ENCODE assay signal across 8 cellular contexts in the genomic region with DNA sequence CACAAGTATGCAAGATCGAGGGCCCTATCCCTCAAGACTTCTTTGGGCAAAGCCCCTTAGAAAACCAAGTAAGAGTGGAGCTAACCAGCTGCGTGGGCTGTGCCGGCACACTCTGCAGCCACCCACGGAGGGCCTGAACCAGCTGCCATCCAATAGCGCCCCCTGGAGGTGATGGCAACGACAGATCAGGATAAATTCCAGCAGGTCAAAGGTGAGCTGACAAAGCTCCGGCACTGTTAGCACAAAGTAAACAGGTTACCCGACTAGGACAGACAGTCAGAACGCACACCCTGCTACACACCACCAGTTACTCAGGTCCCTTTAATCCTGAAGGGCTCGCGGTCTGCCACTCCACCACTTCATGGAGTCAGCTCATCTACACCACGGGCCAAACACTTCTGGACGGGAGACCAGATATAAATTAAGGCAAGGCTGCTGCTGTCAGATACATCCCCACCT. TPM values are rescaled to one million over a fixed set of nuclear protein-coding genes. Genes with fewer than 3 reads are reported as not detected.
DNase-seq lines count a peak whose midpoint lies in the region; ATAC-seq and TF ChIP-seq lines count a peak whose summit lies in the region.

No MANE protein-coding gene starts in this region.

- DNase-seq in EL: peak; percentile 70
- DNase-seq in Karpas-422: peak; percentile 86
- DNase-seq in cardiac fibroblast (ENCODE audit: low read depth in 2 of 2): peak; percentile 71
- DNase-seq in stimulated activated CD8-positive, alpha-beta memory T cell treated with anti-CD3 and anti-CD28 coated beads, Interleukin-12 subunit alpha, Interleukin-12 subunit beta, amount 100 ng/mL, for 1 hour (ENCODE audit: low read depth): peak; percentile 54

- peaks cover 38% of the 10 kb centered on the region for H4K20me1 ChIP-seq in Karpas-422 (ENCODE audit: insufficient read depth, low read depth, low read length)

- no peaks in the 10 kb centered on the region for H3K9me2 ChIP-seq in Karpas-422 (replicated peaks; ENCODE audit: insufficient read depth, low read length)

- H3K36me3 ChIP-seq in Karpas-422 (ENCODE audit: insufficient read depth, low read length) (peaks cover 23% of the 10 kb centered on the region; the same call in 1 of the 2 replicates), liver (ENCODE audit: control insufficient read depth in 4 of 4, insufficient read depth in 3 of 4, low read depth in 1 of 4, low read length in 3 of 4) (peaks cover 7 to 13% (median 10%) of the 10 kb centered on the region in 4 donors)

- no peak overlapping the region for H3K4me2 ChIP-seq in Karpas-422 (ENCODE audit: low read depth, low read length, poor library complexity, severe bottlenecking)

- 15% methylated on average over 13 of the region's 13 CpGs for WGBS in liver

- H3K79me2 ChIP-seq in Karpas-422 (ENCODE audit: low read length): peaks cover 56% of the 10 kb centered on the region

- H3K9me3 ChIP-seq in Karpas-422 (ENCODE audit: low read length) (no peaks in the 10 kb centered on the region), liver (ENCODE audit: control insufficient read depth in 4 of 4, low read length in 3 of 4) (no peaks in the 10 kb centered on the region)

- no peak for ATAC-seq in HG02642 (IDR thresholded peaks at IDR 0.05; ENCODE audit: poor library complexity, unreplicated experiment)
- no peak for ATAC-seq in HG03432 (IDR thresholded peaks at IDR 0.05; ENCODE audit: unreplicated experiment)

- TF ChIP-seq CTCF in WI38 (IDR thresholded peaks at IDR 0.05; ENCODE audit: low read depth, low read length): peak; percentile 83
- TF ChIP-seq CTCF in cardiac fibroblast (IDR thresholded peaks at IDR 0.05; ENCODE audit: low read depth, low read length): peak; percentile 77
- peak; percentile 93 for TF ChIP-seq CTCF in liver (IDR thresholded peaks at IDR 0.05; ENCODE audit: low read depth, low read length, missing input control)

- no peak overlapping the region for H2AFZ ChIP-seq in Karpas-422 (ENCODE audit: low read length)

- TF ChIP-seq RAD21 in liver (IDR thresholded peaks at IDR 0.05): peak; percentile 97

- peaks cover 10% of the 10 kb centered on the region for H3K4me1 ChIP-seq in Karpas-422 (ENCODE audit: low read length)
- peaks cover 13 to 59% (median 47%) of the 10 kb centered on the region in 4 donors for H3K4me1 ChIP-seq in liver (ENCODE audit: control insufficient read depth in 4 of 4, insufficient read depth in 4 of 4, low read length in 3 of 4)

- H3K27ac ChIP-seq in Karpas-422 (ENCODE audit: low read length) (no peak overlapping the region), liver (ENCODE audit: low read depth in 1 of 2, low read length in 2 of 2) (peak overlapping the region; percentile 63 to 66)

- H3K4me3 ChIP-seq in Karpas-422 (ENCODE audit: low read length) (no peak overlapping the region), WI38 (ENCODE audit: low read depth, low read length) (no peak overlapping the region), cardiac fibroblast (replicated peaks in 1 of 2; ENCODE audit: low read depth in 2 of 2, low read length in 2 of 2) (no peak overlapping the region), liver (ENCODE audit: low read depth in 1 of 3, low read length in 3 of 3) (peak overlapping the region in 1 of 3 donors; percentile 19)

- H3K9ac ChIP-seq in Karpas-422 (ENCODE audit: low read length) (no peak overlapping the region), liver (ENCODE audit: low read depth in 1 of 2, low read length in 2 of 2) (no peak overlapping the region)

- H3K27me3 ChIP-seq in Karpas-422 (ENCODE audit: low read length): no peaks in the 10 kb centered on the region
- no peaks in the 10 kb centered on the region for H3K27me3 ChIP-seq in liver (ENCODE audit: control insufficient read depth in 4 of 4, insufficient read depth in 4 of 4, low read length in 3 of 4)

TF ChIP-seq in liver, 16 proteins besides CTCF, POLR2A, EP300 and RAD21:
- TF ChIP-seq, protein P1, sequence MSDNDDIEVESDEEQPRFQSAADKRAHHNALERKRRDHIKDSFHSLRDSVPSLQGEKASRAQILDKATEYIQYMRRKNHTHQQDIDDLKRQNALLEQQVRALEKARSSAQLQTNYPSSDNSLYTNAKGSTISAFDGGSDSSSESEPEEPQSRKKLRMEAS (IDR thresholded peaks at IDR 0.05): peak; percentile 54
- peak; percentile 95 for TF ChIP-seq FOXA1 (IDR thresholded peaks at IDR 0.05)
- peak; percentile 98 for TF ChIP-seq FOXA2 (IDR thresholded peaks at IDR 0.05)
- TF ChIP-seq HNF4G (IDR thresholded peaks at IDR 0.05): no peak
- TF ChIP-seq HNF4A (conservative IDR thresholded peaks at IDR 0.05): peak; percentile 37 to 51
- peak; percentile 35 for TF ChIP-seq YY1 (IDR thresholded peaks at IDR 0.05)
- TF ChIP-seq, protein P2, sequence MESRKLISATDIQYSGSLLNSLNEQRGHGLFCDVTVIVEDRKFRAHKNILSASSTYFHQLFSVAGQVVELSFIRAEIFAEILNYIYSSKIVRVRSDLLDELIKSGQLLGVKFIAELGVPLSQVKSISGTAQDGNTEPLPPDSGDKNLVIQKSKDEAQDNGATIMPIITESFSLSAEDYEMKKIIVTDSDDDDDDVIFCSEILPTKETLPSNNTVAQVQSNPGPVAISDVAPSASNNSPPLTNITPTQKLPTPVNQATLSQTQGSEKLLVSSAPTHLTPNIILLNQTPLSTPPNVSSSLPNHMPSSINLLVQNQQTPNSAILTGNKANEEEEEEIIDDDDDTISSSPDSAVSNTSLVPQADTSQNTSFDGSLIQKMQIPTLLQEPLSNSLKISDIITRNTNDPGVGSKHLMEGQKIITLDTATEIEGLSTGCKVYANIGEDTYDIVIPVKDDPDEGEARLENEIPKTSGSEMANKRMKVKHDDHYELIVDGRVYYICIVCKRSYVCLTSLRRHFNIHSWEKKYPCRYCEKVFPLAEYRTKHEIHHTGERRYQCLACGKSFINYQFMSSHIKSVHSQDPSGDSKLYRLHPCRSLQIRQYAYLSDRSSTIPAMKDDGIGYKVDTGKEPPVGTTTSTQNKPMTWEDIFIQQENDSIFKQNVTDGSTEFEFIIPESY (IDR thresholded peaks at IDR 0.05): no peak
- peak; percentile 97 for TF ChIP-seq NR2F2 (IDR thresholded peaks at IDR 0.05)
- peak; percentile 64 to 67 for TF ChIP-seq RXRA (IDR thresholded peaks at IDR 0.05)
- peak; percentile 69 for TF ChIP-seq SP1 (IDR thresholded peaks at IDR 0.05)
- TF ChIP-seq, protein P3, sequence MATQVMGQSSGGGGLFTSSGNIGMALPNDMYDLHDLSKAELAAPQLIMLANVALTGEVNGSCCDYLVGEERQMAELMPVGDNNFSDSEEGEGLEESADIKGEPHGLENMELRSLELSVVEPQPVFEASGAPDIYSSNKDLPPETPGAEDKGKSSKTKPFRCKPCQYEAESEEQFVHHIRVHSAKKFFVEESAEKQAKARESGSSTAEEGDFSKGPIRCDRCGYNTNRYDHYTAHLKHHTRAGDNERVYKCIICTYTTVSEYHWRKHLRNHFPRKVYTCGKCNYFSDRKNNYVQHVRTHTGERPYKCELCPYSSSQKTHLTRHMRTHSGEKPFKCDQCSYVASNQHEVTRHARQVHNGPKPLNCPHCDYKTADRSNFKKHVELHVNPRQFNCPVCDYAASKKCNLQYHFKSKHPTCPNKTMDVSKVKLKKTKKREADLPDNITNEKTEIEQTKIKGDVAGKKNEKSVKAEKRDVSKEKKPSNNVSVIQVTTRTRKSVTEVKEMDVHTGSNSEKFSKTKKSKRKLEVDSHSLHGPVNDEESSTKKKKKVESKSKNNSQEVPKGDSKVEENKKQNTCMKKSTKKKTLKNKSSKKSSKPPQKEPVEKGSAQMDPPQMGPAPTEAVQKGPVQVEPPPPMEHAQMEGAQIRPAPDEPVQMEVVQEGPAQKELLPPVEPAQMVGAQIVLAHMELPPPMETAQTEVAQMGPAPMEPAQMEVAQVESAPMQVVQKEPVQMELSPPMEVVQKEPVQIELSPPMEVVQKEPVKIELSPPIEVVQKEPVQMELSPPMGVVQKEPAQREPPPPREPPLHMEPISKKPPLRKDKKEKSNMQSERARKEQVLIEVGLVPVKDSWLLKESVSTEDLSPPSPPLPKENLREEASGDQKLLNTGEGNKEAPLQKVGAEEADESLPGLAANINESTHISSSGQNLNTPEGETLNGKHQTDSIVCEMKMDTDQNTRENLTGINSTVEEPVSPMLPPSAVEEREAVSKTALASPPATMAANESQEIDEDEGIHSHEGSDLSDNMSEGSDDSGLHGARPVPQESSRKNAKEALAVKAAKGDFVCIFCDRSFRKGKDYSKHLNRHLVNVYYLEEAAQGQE (IDR thresholded peaks at IDR 0.05): peak; percentile 20
- TF ChIP-seq, protein P4, sequence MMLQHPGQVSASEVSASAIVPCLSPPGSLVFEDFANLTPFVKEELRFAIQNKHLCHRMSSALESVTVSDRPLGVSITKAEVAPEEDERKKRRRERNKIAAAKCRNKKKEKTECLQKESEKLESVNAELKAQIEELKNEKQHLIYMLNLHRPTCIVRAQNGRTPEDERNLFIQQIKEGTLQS (IDR thresholded peaks at IDR 0.05): peak; percentile 10
- peak; percentile 29 for TF ChIP-seq TAF1 (conservative IDR thresholded peaks at IDR 0.05)
- TF ChIP-seq GABPA (IDR thresholded peaks at IDR 0.05 in 1 of 2, conservative IDR thresholded peaks at IDR 0.05 in 1 of 2): no peak
- no peak for TF ChIP-seq EGR1 (IDR thresholded peaks at IDR 0.05; ENCODE audit: low read depth in 2 of 2)
- peak in 1 of 2 donors; percentile 20 for TF ChIP-seq JUND (IDR thresholded peaks at IDR 0.05)

RNA-seq across cellular contexts. Expression of a gene that starts 4.9 kb away (rescaled TPM):
- total RNA-seq in Karpas-422 (2014; rRNA removed; shearing (Covaris generic); ENCODE audit: low replicate concordance): 10.0 and 10.7 TPM in 2 replicates
- 1 to 10 TPM; 3.6 to 9.9 TPM for total RNA-seq in liver
- 1 to 10 TPM; 1.8 to 2.5 TPM for polyA plus RNA-seq in liver

RNA-seq across cellular contexts. Expression of a gene that starts 14.9 kb away (rescaled TPM):
- not detected in 2 replicates for total RNA-seq in Karpas-422 (2014; rRNA removed; shearing (Covaris generic); ENCODE audit: low replicate concordance)
- not detected for total RNA-seq in liver
- not detected for polyA plus RNA-seq in liver

RNA-seq across cellular contexts. Expression of a gene that starts 44.1 kb away (rescaled TPM):
- total RNA-seq in Karpas-422 (2014; rRNA removed; shearing (Covaris generic); ENCODE audit: low replicate concordance): 0.11 TPM in 1 of 2 replicates, not detected in the other
- total RNA-seq in liver: 100 to 1,000 TPM in 1 of 2 donors, 10 to 100 TPM in 1; 12.9 to 382 TPM
- polyA plus RNA-seq in liver: 100 to 1,000 TPM; 187 to 251 TPM

RNA-seq across cellular contexts. Expression of a gene that starts 48.5 kb away (rescaled TPM):
- total RNA-seq in Karpas-422 (2014; rRNA removed; shearing (Covaris generic); ENCODE audit: low replicate concordance): 0.11 and 3.8 TPM in 2 replicates
- under 1 TPM; 0.08 to 0.28 TPM for total RNA-seq in liver
- under 1 TPM in 1 of 2 donors, not detected in 1; 0.03 TPM for polyA plus RNA-seq in liver

Comparison
In these comparisons a context has a peak if more than half of its experiments do, and no peak if none do; other contexts are left out.
1. RNA of a gene that starts 44.1 kb away (total RNA-seq): 12.9 to 382 TPM in liver; 0.11 TPM in Karpas-422; every median in the first group is over 10 times any median in the second.
2. Peak in every context shown above with its lines, with median percentiles within 50 percentile points of each other: DNase-seq and CTCF ChIP-seq.